ENCODE assay signal across 8 cellular contexts in the genomic region with DNA sequence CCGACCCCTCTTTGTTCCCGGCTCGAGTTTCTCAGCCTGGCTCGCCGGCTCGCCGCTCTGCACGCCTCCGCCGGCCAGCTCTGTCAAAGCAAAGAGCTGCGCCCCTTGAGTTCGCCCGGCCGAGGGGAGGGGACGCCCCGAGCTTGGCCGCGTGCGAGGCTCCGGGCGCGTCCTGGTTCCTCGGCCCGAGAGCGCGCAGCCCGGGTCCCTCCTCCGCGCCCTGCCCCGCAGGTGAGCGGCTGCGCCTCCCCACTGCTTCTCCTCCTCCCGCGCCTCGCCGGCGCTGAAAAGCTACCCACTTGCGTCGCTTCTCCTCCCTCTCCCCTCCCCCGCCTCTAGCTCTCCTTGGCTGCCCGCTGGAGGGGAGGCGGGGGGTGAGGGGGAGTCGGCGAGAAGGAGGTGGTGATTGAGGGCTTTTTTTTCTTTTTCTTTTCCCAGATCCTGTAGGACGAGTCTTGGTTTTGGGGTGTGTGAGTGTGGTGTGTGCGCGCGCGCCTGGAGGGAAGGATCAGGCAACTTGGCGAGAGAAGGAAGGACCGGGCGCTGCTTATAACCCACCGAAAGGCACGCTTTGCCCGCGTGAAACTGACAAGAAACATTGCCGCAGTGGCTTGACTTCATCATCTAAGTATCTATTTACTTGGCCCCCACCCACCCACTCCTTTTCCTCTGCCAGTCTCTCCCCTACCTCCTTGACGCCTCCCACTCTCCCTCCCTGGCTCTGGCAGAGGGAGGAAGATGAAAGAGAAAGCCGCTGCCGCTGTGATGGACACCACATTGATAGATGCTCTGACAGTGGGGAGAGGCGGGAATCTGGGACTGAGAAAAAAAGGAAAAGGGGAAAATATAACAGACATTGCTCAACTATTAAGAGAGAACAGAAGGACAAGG. TPM values are rescaled to one million over a fixed set of nuclear protein-coding genes. Genes with fewer than 3 reads are reported as not detected.
A peak's percentile ranks its signal among the peaks of the same experiment; 100 is the strongest.
DNase-seq lines count a peak whose midpoint lies in the region; ATAC-seq and TF ChIP-seq lines count a peak whose summit lies in the region.

TSS of gene LEF1 (minus strand) at position 261 of the 891 bp plus-strand sequence. CDS start 1,165 bp downstream, outside the sequence.

- H3K4me1 Mint-ChIP-seq in activated T-helper 1 cell treated with anti-CD3 and anti-CD28 coated beads, Interleukin-12 subunit alpha, Interleukin-12 subunit beta, Interleukin-2, Interleukin-4 antibody, amounts not matched to agents 30 ng/mL and 10 ng/mL and 1 ng/mL, durations not matched to agents 14 hours and 24 hours and 36 hours (ENCODE audit: low read depth) = peaks cover 60% of the 10 kb centered on the region

- intact Hi-C loops in activated T-helper 1 cell treated with anti-CD3 and anti-CD28 coated beads, Interleukin-12 subunit alpha, Interleukin-12 subunit beta, Interleukin-2, Interleukin-4 antibody, amounts not matched to agents 30 ng/mL and 10 ng/mL and 1 ng/mL, durations not matched to agents 14 hours and 24 hours and 36 hours (cut with micrococcal nuclease) = loop anchor here (1.0 to 5.0 kb wide), 4 partner anchors 343 to 447 kb away; partner anchors contain the start of gene PAPSS1

- H3K9me3 ChIP-seq in OCI-LY3 (ENCODE audit: insufficient read depth, low read length) (no peaks in the 10 kb centered on the region), trophoblast cell (ENCODE audit: insufficient read depth, low read depth, low read length) (peaks cover 2% of the 10 kb centered on the region)

- H3K9ac ChIP-seq in OCI-LY3 (ENCODE audit: low read length) (peak within 1 kb of the TSS; percentile 95), trophoblast cell (ENCODE audit: low read length) (peak within 1 kb of the TSS; percentile 84)

- ATAC-seq in HG02973 (IDR thresholded peaks at IDR 0.05; ENCODE audit: unreplicated experiment) (peak; percentile 31), foreskin keratinocyte (peak; percentile 60), GM19455 (IDR thresholded peaks at IDR 0.05; ENCODE audit: unreplicated experiment) (no peak)

- peaks cover 21% of the 10 kb centered on the region for H3K79me1 ChIP-seq in trophoblast cell (ENCODE audit: low read length)

- H2AFZ ChIP-seq in OCI-LY3 (ENCODE audit: low read depth, low read length) (peak within 1 kb of the TSS; percentile 68), trophoblast cell (ENCODE audit: insufficient read depth, low read length, poor library complexity) (peak within 1 kb of the TSS; percentile 74)

- H3K27ac ChIP-seq in OCI-LY3 (ENCODE audit: low read length) (peak within 1 kb of the TSS; percentile 21; the same call in 1 of the 2 replicates), foreskin keratinocyte (no peak within 1 kb of the TSS), trophoblast cell (ENCODE audit: low read depth, low read length) (no peak within 1 kb of the TSS)

- peaks cover 12% of the 10 kb centered on the region for H3K27me3 Mint-ChIP-seq in activated T-helper 1 cell treated with anti-CD3 and anti-CD28 coated beads, Interleukin-12 subunit alpha, Interleukin-12 subunit beta, Interleukin-2, Interleukin-4 antibody, amounts not matched to agents 30 ng/mL and 10 ng/mL and 1 ng/mL, durations not matched to agents 14 hours and 24 hours and 36 hours (ENCODE audit: insufficient read depth)

- peaks cover 18% of the 10 kb centered on the region for H3K36me3 Mint-ChIP-seq in activated T-helper 1 cell treated with anti-CD3 and anti-CD28 coated beads, Interleukin-12 subunit alpha, Interleukin-12 subunit beta, Interleukin-2, Interleukin-4 antibody, amounts not matched to agents 30 ng/mL and 10 ng/mL and 1 ng/mL, durations not matched to agents 14 hours and 24 hours and 36 hours (ENCODE audit: low read depth)

- H3K27ac Mint-ChIP-seq in activated T-helper 1 cell treated with anti-CD3 and anti-CD28 coated beads, Interleukin-12 subunit alpha, Interleukin-12 subunit beta, Interleukin-2, Interleukin-4 antibody, amounts not matched to agents 30 ng/mL and 10 ng/mL and 1 ng/mL, durations not matched to agents 14 hours and 24 hours and 36 hours = peak within 1 kb of the TSS; percentile 97

- H3K4me2 ChIP-seq in OCI-LY3 (ENCODE audit: low read length) (peak within 1 kb of the TSS; percentile 98), trophoblast cell (ENCODE audit: low read length) (peak within 1 kb of the TSS; percentile 90)

- H2BK12ac ChIP-seq in trophoblast cell (ENCODE audit: low read length) = peak within 1 kb of the TSS; percentile 43

- H3K36me3 ChIP-seq in OCI-LY3 (replicated peaks; ENCODE audit: low read depth, low read length) (no peaks in the 10 kb centered on the region), trophoblast cell (ENCODE audit: control insufficient read depth in 1 of 2, insufficient read depth in 2 of 2, low read length in 2 of 2) (no peaks in the 10 kb centered on the region)

- no CpG with 5 or more reads among the region's 61 CpGs for WGBS in trophoblast cell (ENCODE audit: extremely low coverage, insufficient coverage, insufficient read length)

- DNase-seq in activated T-helper 1 cell treated with anti-CD3 and anti-CD28 coated beads, Interleukin-12 subunit alpha, Interleukin-12 subunit beta, Interleukin-2, Interleukin-4 antibody, amounts not matched to agents 30 ng/mL and 10 ng/mL and 1 ng/mL, durations not matched to agents 14 hours and 24 hours and 36 hours (ENCODE audit: low spot score) = peak; percentile 66
- DNase-seq in foreskin keratinocyte (peak in 1 of 2 donors; percentile 56), trophoblast cell (peak in 1 of 2 donors; percentile 8), cerebellar nuclear complex (lab: John Stamatoyannopoulos, UW) (no peak)

- no peak within 1 kb of the TSS for H3K4ac ChIP-seq in trophoblast cell (ENCODE audit: low read depth, low read length)

- no peaks in the 10 kb centered on the region for H3K9me3 Mint-ChIP-seq in activated T-helper 1 cell treated with anti-CD3 and anti-CD28 coated beads, Interleukin-12 subunit alpha, Interleukin-12 subunit beta, Interleukin-2, Interleukin-4 antibody, amounts not matched to agents 30 ng/mL and 10 ng/mL and 1 ng/mL, durations not matched to agents 14 hours and 24 hours and 36 hours

- no peak within 1 kb of the TSS for H4K12ac ChIP-seq in trophoblast cell (ENCODE audit: low read depth, low read length)

- H3K79me2 ChIP-seq in OCI-LY3 (ENCODE audit: low read length) (peaks cover 30% of the 10 kb centered on the region), trophoblast cell (ENCODE audit: control insufficient read depth, insufficient read depth, low read length, poor library complexity) (peaks cover 8% of the 10 kb centered on the region)

- peak within 1 kb of the TSS; percentile 98 for H3K4me3 Mint-ChIP-seq in activated T-helper 1 cell treated with anti-CD3 and anti-CD28 coated beads, Interleukin-12 subunit alpha, Interleukin-12 subunit beta, Interleukin-2, Interleukin-4 antibody, amounts not matched to agents 30 ng/mL and 10 ng/mL and 1 ng/mL, durations not matched to agents 14 hours and 24 hours and 36 hours

- peak within 1 kb of the TSS; percentile 47 for H4K8ac ChIP-seq in trophoblast cell (ENCODE audit: low read depth, low read length)

- no peak for TF ChIP-seq CTCF in GM12875 (IDR thresholded peaks at IDR 0.05; ENCODE audit: borderline replicate concordance, insufficient read depth, low read depth, low read length)
- TF ChIP-seq CTCF in OCI-LY3 (IDR thresholded peaks at IDR 0.05; ENCODE audit: low read depth, low read length) = no peak; the same call in 1 of the 2 replicates
- no peak for TF ChIP-seq CTCF in foreskin keratinocyte (conservative IDR thresholded peaks at IDR 0.05)

- peak within 1 kb of the TSS; percentile 11 for H2BK5ac ChIP-seq in trophoblast cell (ENCODE audit: low read depth, low read length, poor library complexity)

- H3K14ac ChIP-seq in trophoblast cell (ENCODE audit: low read length) = peak within 1 kb of the TSS; percentile 76

- peak within 1 kb of the TSS; percentile 39 for H2BK120ac ChIP-seq in trophoblast cell (ENCODE audit: insufficient read depth, low read length, poor library complexity)

- H4K91ac ChIP-seq in trophoblast cell (ENCODE audit: low read depth, low read length) = peak within 1 kb of the TSS; percentile 76

- H3K18ac ChIP-seq in trophoblast cell (ENCODE audit: low read length) = peak within 1 kb of the TSS; percentile 47

- H3K23ac ChIP-seq in trophoblast cell (ENCODE audit: low read length) = peak within 1 kb of the TSS; percentile 77

- H3K4me3 ChIP-seq in GM12875 (ENCODE audit: low read depth, low read length) (peak within 1 kb of the TSS; percentile 59), OCI-LY3 (ENCODE audit: low read length) (peak within 1 kb of the TSS; percentile 99), trophoblast cell (ENCODE audit: low read depth, low read length) (peak within 1 kb of the TSS; percentile 80)

- peaks cover 46% of the 10 kb centered on the region for H3K4me1 ChIP-seq in OCI-LY3 (ENCODE audit: low read length)
- no peaks in the 10 kb centered on the region for H3K4me1 ChIP-seq in foreskin keratinocyte
- H3K4me1 ChIP-seq in trophoblast cell (ENCODE audit: control insufficient read depth in 1 of 2, insufficient read depth in 2 of 2, low read length in 2 of 2) = peaks cover 12 to 25% of the 10 kb centered on the region in 2 experiments

- H2AK5ac ChIP-seq in trophoblast cell (ENCODE audit: low read length) = no peak within 1 kb of the TSS

- H3K27me3 ChIP-seq in OCI-LY3 (ENCODE audit: low read depth, low read length) = peaks cover 34% of the 10 kb centered on the region
- peaks cover 45% of the 10 kb centered on the region for H3K27me3 ChIP-seq in foreskin keratinocyte
- peaks cover 65% of the 10 kb centered on the region for H3K27me3 ChIP-seq in trophoblast cell (ENCODE audit: insufficient read depth, low read length)

- H4K20me1 ChIP-seq in OCI-LY3 (ENCODE audit: insufficient read depth, low read length) = no peaks in the 10 kb centered on the region

RNA-seq across cellular contexts. Expression of gene LEF1, which starts in this region (rescaled TPM):
- total RNA-seq in activated T-helper 1 cell treated with anti-CD3 and anti-CD28 coated beads, Interleukin-12 subunit alpha, Interleukin-12 subunit beta, Interleukin-2, Interleukin-4 antibody, amounts not matched to agents 30 ng/mL and 10 ng/mL and 1 ng/mL, durations not matched to agents 14 hours and 24 hours and 36 hours = 133 and 139 TPM in 2 replicates
- total RNA-seq in foreskin keratinocyte = 10.1 and 18.7 TPM in 2 replicates
- 5.7 and 8.2 TPM in 2 replicates for polyA plus RNA-seq in foreskin keratinocyte
- polyA plus RNA-seq in trophoblast cell (2013) = 15.9 and 18.3 TPM in 2 replicates
